ENCODE assay signal across 9 cellular contexts in genomic region chr16:32116080-32116479, GRCh38.
DNase-seq lines count a peak whose midpoint lies in the region; ATAC-seq and TF ChIP-seq lines count a peak whose summit lies in the region.
"Had no signal": no experiment of that assay in that cellular context is flagged by ENCODE, and none has a peak within 500 bp of the region (broad histone marks: within the 10 kb centered on the region; RNA-seq: fewer than 3 reads in every experiment).

No MANE protein-coding gene starts in this region.

- H3K4me3 Mint-ChIP-seq in activated CD4-positive, alpha-beta memory T cell treated with anti-CD3 and anti-CD28 coated beads for 36 hours: peak overlapping the region; percentile 48
- H3K4me3 Mint-ChIP-seq in activated CD4-positive, alpha-beta memory T cell treated with anti-CD3 and anti-CD28 coated beads, Interleukin-2, amount 10 ng/mL, durations not matched to agents 7 days and 5 days: no peak overlapping the region
- H3K4me3 Mint-ChIP-seq in activated CD8-positive, alpha-beta T cell treated with anti-CD3 and anti-CD28 coated beads, Interleukin-2, amount 10 ng/mL, durations not matched to agents 7 days and 5 days: peak overlapping the region; percentile 22

- H3K27me3 ChIP-seq in left ventricle myocardium inferior (ENCODE audit: low read depth) (peaks cover 23% of the 10 kb centered on the region), transverse colon (peaks cover 20% of the 10 kb centered on the region), uterus (peaks cover 0 to 5% of the 10 kb centered on the region in 2 donors)

- TF ChIP-seq POLR2A in transverse colon (IDR thresholded peaks at IDR 0.05) (no peak), uterus (IDR thresholded peaks at IDR 0.05) (no peak)

- no peaks in the 10 kb centered on the region for H3K4me1 Mint-ChIP-seq in activated CD4-positive, alpha-beta memory T cell treated with anti-CD3 and anti-CD28 coated beads for 36 hours (ENCODE audit: low read depth)
- peaks cover 1% of the 10 kb centered on the region for H3K4me1 Mint-ChIP-seq in activated CD4-positive, alpha-beta memory T cell treated with anti-CD3 and anti-CD28 coated beads, Interleukin-2, amount 10 ng/mL, durations not matched to agents 7 days and 5 days
- peaks cover 2% of the 10 kb centered on the region for H3K4me1 Mint-ChIP-seq in activated CD8-positive, alpha-beta T cell treated with anti-CD3 and anti-CD28 coated beads, Interleukin-2, amount 10 ng/mL, durations not matched to agents 7 days and 5 days (ENCODE audit: low read depth)

- H3K36me3 ChIP-seq in left ventricle myocardium inferior: no peaks in the 10 kb centered on the region
- H3K36me3 ChIP-seq in transverse colon: no peaks in the 10 kb centered on the region
- no peaks in the 10 kb centered on the region for H3K36me3 ChIP-seq in uterus

- H3K27ac ChIP-seq in left ventricle myocardium inferior (replicated peaks) (no peak overlapping the region), transverse colon (no peak overlapping the region), uterus (no peak overlapping the region)

- no peaks in the 10 kb centered on the region for H3K36me3 Mint-ChIP-seq in activated CD4-positive, alpha-beta memory T cell treated with anti-CD3 and anti-CD28 coated beads for 36 hours
- H3K36me3 Mint-ChIP-seq in activated CD4-positive, alpha-beta memory T cell treated with anti-CD3 and anti-CD28 coated beads, Interleukin-2, amount 10 ng/mL, durations not matched to agents 7 days and 5 days (ENCODE audit: low read depth): no peaks in the 10 kb centered on the region
- H3K36me3 Mint-ChIP-seq in activated CD8-positive, alpha-beta T cell treated with anti-CD3 and anti-CD28 coated beads, Interleukin-2, amount 10 ng/mL, durations not matched to agents 7 days and 5 days (ENCODE audit: low read depth): no peaks in the 10 kb centered on the region

- peaks cover 4% of the 10 kb centered on the region for H3K27me3 Mint-ChIP-seq in activated CD4-positive, alpha-beta memory T cell treated with anti-CD3 and anti-CD28 coated beads for 36 hours
- H3K27me3 Mint-ChIP-seq in activated CD4-positive, alpha-beta memory T cell treated with anti-CD3 and anti-CD28 coated beads, Interleukin-2, amount 10 ng/mL, durations not matched to agents 7 days and 5 days: peaks cover 7% of the 10 kb centered on the region
- H3K27me3 Mint-ChIP-seq in activated CD8-positive, alpha-beta T cell treated with anti-CD3 and anti-CD28 coated beads, Interleukin-2, amount 10 ng/mL, durations not matched to agents 7 days and 5 days (ENCODE audit: low read depth): peaks cover 10% of the 10 kb centered on the region

- intact Hi-C loops in activated CD4-positive, alpha-beta memory T cell treated with anti-CD3 and anti-CD28 coated beads for 36 hours (cut with micrococcal nuclease): no loop called here
- intact Hi-C loops in left ventricle myocardium inferior (cut with micrococcal nuclease): no loop called here
- intact Hi-C loops in transverse colon (cut with DNase I; ENCODE audit: low total_unique reads): no loop called here
- intact Hi-C loops in uterus (cut with DNase I; ENCODE audit: low total_unique reads): no loop called here

- WGBS in transverse colon (ENCODE audit: low coverage in 1 of 2), 2 donors: 0 to 24% methylated on average over 5 to 43 of the region's 52 CpGs

- CTCF ChIA-PET in activated CD4-positive, alpha-beta memory T cell treated with anti-CD3 and anti-CD28 coated beads for 36 hours (lab: Charles Lee): no interaction called here
- CTCF ChIA-PET in activated CD4-positive, alpha-beta memory T cell treated with anti-CD3 and anti-CD28 coated beads, Interleukin-2, amount 10 ng/mL, durations not matched to agents 7 days and 5 days (lab: Charles Lee): no interaction called here
- CTCF ChIA-PET in activated CD8-positive, alpha-beta T cell treated with anti-CD3 and anti-CD28 coated beads, Interleukin-2, amount 10 ng/mL, durations not matched to agents 7 days and 5 days (lab: Charles Lee): no interaction called here

- POLR2A ChIA-PET in activated CD4-positive, alpha-beta memory T cell treated with anti-CD3 and anti-CD28 coated beads for 36 hours (lab: Charles Lee): no interaction called here
- POLR2A ChIA-PET in activated CD4-positive, alpha-beta memory T cell treated with anti-CD3 and anti-CD28 coated beads, Interleukin-2, amount 10 ng/mL, durations not matched to agents 7 days and 5 days (lab: Charles Lee): no interaction called here
- POLR2A ChIA-PET in activated CD8-positive, alpha-beta T cell treated with anti-CD3 and anti-CD28 coated beads, Interleukin-2, amount 10 ng/mL, durations not matched to agents 7 days and 5 days (lab: Charles Lee): no interaction called here

- H3K9me3 ChIP-seq in left ventricle myocardium inferior (replicated peaks) (no peaks in the 10 kb centered on the region), transverse colon (no peaks in the 10 kb centered on the region), uterus (no peaks in the 10 kb centered on the region)

- TF ChIP-seq EP300 in transverse colon (IDR thresholded peaks at IDR 0.05; ENCODE audit: low read depth): no peak

- DNase-seq in activated CD4-positive, alpha-beta memory T cell treated with anti-CD3 and anti-CD28 coated beads for 36 hours: peak; percentile 8
- no peak for DNase-seq in activated CD4-positive, alpha-beta memory T cell treated with anti-CD3 and anti-CD28 coated beads, Interleukin-2, amount 10 ng/mL, durations not matched to agents 7 days and 5 days
- no peak for DNase-seq in activated CD8-positive, alpha-beta T cell treated with anti-CD3 and anti-CD28 coated beads, Interleukin-2, amount 10 ng/mL, durations not matched to agents 7 days and 5 days
- DNase-seq in left ventricle myocardium inferior (peak; percentile 7), transverse colon (no peak), kidney glomerular epithelial cell (lab: John Stamatoyannopoulos, UW) (no peak), uterus (no peak)
- DNase-seq: GDM1 had no signal

- H3K9me3 Mint-ChIP-seq in activated CD4-positive, alpha-beta memory T cell treated with anti-CD3 and anti-CD28 coated beads for 36 hours: no peaks in the 10 kb centered on the region
- no peaks in the 10 kb centered on the region for H3K9me3 Mint-ChIP-seq in activated CD4-positive, alpha-beta memory T cell treated with anti-CD3 and anti-CD28 coated beads, Interleukin-2, amount 10 ng/mL, durations not matched to agents 7 days and 5 days
- H3K9me3 Mint-ChIP-seq in activated CD8-positive, alpha-beta T cell treated with anti-CD3 and anti-CD28 coated beads, Interleukin-2, amount 10 ng/mL, durations not matched to agents 7 days and 5 days (ENCODE audit: insufficient read depth): no peaks in the 10 kb centered on the region

- no peak overlapping the region for H3K27ac Mint-ChIP-seq in activated CD4-positive, alpha-beta memory T cell treated with anti-CD3 and anti-CD28 coated beads for 36 hours
- H3K27ac Mint-ChIP-seq in activated CD4-positive, alpha-beta memory T cell treated with anti-CD3 and anti-CD28 coated beads, Interleukin-2, amount 10 ng/mL, durations not matched to agents 7 days and 5 days: no peak overlapping the region
- H3K27ac Mint-ChIP-seq in activated CD8-positive, alpha-beta T cell treated with anti-CD3 and anti-CD28 coated beads, Interleukin-2, amount 10 ng/mL, durations not matched to agents 7 days and 5 days: no peak overlapping the region

- no peak for TF ChIP-seq CTCF in left ventricle myocardium inferior (IDR thresholded peaks at IDR 0.05; ENCODE audit: borderline replicate concordance)
- no peak for TF ChIP-seq CTCF in transverse colon (IDR thresholded peaks at IDR 0.05)
- no peak for TF ChIP-seq CTCF in uterus (IDR thresholded peaks at IDR 0.05)

- no peak for ATAC-seq in activated CD8-positive, alpha-beta T cell treated with anti-CD3 and anti-CD28 coated beads, Interleukin-2, amount 10 ng/mL, durations not matched to agents 7 days and 5 days
- no peak for ATAC-seq in HG03045 (IDR thresholded peaks at IDR 0.05; ENCODE audit: unreplicated experiment)

- H3K4me3 ChIP-seq in left ventricle myocardium inferior: peak overlapping the region; percentile 68
- peak overlapping the region in 3 of 4 donors; percentile 31 to 81 (median 40) for H3K4me3 ChIP-seq in transverse colon
- H3K4me3 ChIP-seq in uterus: peak overlapping the region in 1 of 2 donors; percentile 2

- in situ Hi-C loops in transverse colon (cut with MboI; ENCODE audit: low pct_ligation_motif_present in 1 of 4, low pct_unique_long_range_greater_than_20kb in 1 of 4, low sequenced_read_pairs in 3 of 4): no loop called here

- no peaks in the 10 kb centered on the region for H3K4me1 ChIP-seq in left ventricle myocardium inferior
- peaks cover 0 to 8% (median 1%) of the 10 kb centered on the region in 4 donors for H3K4me1 ChIP-seq in transverse colon
- H3K4me1 ChIP-seq in uterus: no peaks in the 10 kb centered on the region

Comparison
In these comparisons a context has a peak if more than half of its experiments do, and no peak if none do; other contexts are left out.
1. DNase-seq: peak in activated CD4-positive, alpha-beta memory T cell treated with anti-CD3 and anti-CD28 coated beads for 36 hours (single experiment) and left ventricle myocardium inferior (single experiment); none in activated CD4-positive, alpha-beta memory T cell treated with anti-CD3 and anti-CD28 coated beads, Interleukin-2, amount 10 ng/mL, durations not matched to agents 7 days and 5 days (single experiment), activated CD8-positive, alpha-beta T cell treated with anti-CD3 and anti-CD28 coated beads, Interleukin-2, amount 10 ng/mL, durations not matched to agents 7 days and 5 days (single experiment), transverse colon (single experiment), kidney glomerular epithelial cell (single experiment) and uterus (0 of 2).